Comparison of ENCODE assay signal across 27 cellular contexts in genomic region chr15:35630985-35631384, GRCh38.
DNase-seq lines count a peak whose midpoint lies in the region; ATAC-seq, FAIRE-seq and TF ChIP-seq lines count a peak whose summit lies in the region.
"Had no signal": no experiment of that assay in that cellular context is flagged by ENCODE, and none has a peak within 500 bp of the region (broad histone marks: within the 10 kb centered on the region; RNA-seq: fewer than 3 reads in every experiment).

No MANE protein-coding gene starts in this region.

- no peaks in the 10 kb centered on the region for H3K9me3 Mint-ChIP-seq in progenitor cell of endocrine pancreas (ENCODE audit: low read depth)
- H3K9me3 Mint-ChIP-seq: brain; mesothelial cell of epicardium; T-helper 1 cell treated with Interleukin-12 subunit alpha and Interleukin-12 subunit beta and Interleukin-4 antibody, amounts not matched to agents 30 μg/mL and 1 μg/mL, for 36 hours had no signal

- no peaks in the 10 kb centered on the region for H3K36me3 Mint-ChIP-seq in progenitor cell of endocrine pancreas (ENCODE audit: insufficient read depth)
- H3K36me3 Mint-ChIP-seq: brain, mesothelial cell of epicardium, natural killer cell had no signal

- peak; percentile 81 for DNase-seq in COR-L47 (lab: John Stamatoyannopoulos, UW)
- peak; percentile 74 for DNase-seq in DMS53 (lab: John Stamatoyannopoulos, UW)
- DNase-seq in NCI-H69 (lab: John Stamatoyannopoulos, UW) = peak; percentile 97
- no peak for DNase-seq in left lobe of liver (ENCODE audit: low spot score)
- DNase-seq in lower lobe of right lung = no peak
- DNase-seq in progenitor cell of endocrine pancreas (ENCODE audit: low spot score, unreplicated experiment) = no peak
- no peak for DNase-seq in GM19239 (ENCODE audit: insufficient read length, low spot score)
- DNase-seq: activated CD4-positive, alpha-beta T cell treated with anti-CD3 and anti-CD28 coated beads for 48 hours; activated naive CD4-positive, alpha-beta T cell treated with Interleukin-2 at 50 U/mL for 16 hours; activated T-cell treated with anti-CD3 and anti-CD28 coated beads, Interleukin-2, amount 50 U/mL, for 48 hours; GOT3; natural killer cell; NCI-H187 treated with DMSO at 0.1 percent for 48 hours; NCI-H524 treated with DMSO at 0.1 percent for 48 hours; sigmoid colon; stimulated activated naive CD8-positive, alpha-beta T cell treated with anti-CD3 and anti-CD28 coated beads, Interleukin-15, Interleukin-2, amounts not matched to agents 100 U/mL and 50 U/mL, for 24 hours had no signal

- no peak overlapping the region for H3K4me3 ChIP-seq in lower lobe of right lung
- H3K4me3 ChIP-seq: adrenal gland, heart right ventricle, sigmoid colon, SK-N-MC had no signal

- no peaks in the 10 kb centered on the region for H3K27me3 ChIP-seq in lower lobe of right lung (ENCODE audit: low read depth)
- H3K27me3 ChIP-seq: adrenal gland, heart right ventricle, sigmoid colon had no signal

- H3K9me3 ChIP-seq in lower lobe of right lung = no peaks in the 10 kb centered on the region
- H3K9me3 ChIP-seq: adrenal gland, heart right ventricle, sigmoid colon had no signal

- intact Hi-C loops in lower lobe of right lung (cut with DNase I) = no loop called here

- H3K27ac ChIP-seq in lower lobe of right lung = no peak overlapping the region
- H3K27ac ChIP-seq: adrenal gland, C4-2B, epithelial cell of prostate, KMS-11, sigmoid colon, SK-N-MC had no signal

- ATAC-seq in left lobe of liver (peak; percentile 45), lower lobe of right lung (no peak)
- ATAC-seq: natural killer cell; stimulated activated naive CD8-positive, alpha-beta T cell treated with anti-CD3 and anti-CD28 coated beads, Interleukin-15, Interleukin-2, amounts not matched to agents 100 U/mL and 50 U/mL, for 24 hours had no signal

- FAIRE-seq in GM19239 (lab: Jason Lieb, UNC) = no peak
- FAIRE-seq: D721Med, HTR-8/SVneo had no signal

- no peak overlapping the region for H3K27ac Mint-ChIP-seq in progenitor cell of endocrine pancreas
- H3K27ac Mint-ChIP-seq: mesothelial cell of epicardium; natural killer cell; T-helper 1 cell treated with Interleukin-12 subunit alpha and Interleukin-12 subunit beta and Interleukin-4 antibody, amounts not matched to agents 30 μg/mL and 1 μg/mL, for 36 hours had no signal

- no peaks in the 10 kb centered on the region for H3K27me3 Mint-ChIP-seq in progenitor cell of endocrine pancreas

- H3K4me1 ChIP-seq in lower lobe of right lung = peaks cover 10% of the 10 kb centered on the region

- H3K36me3 ChIP-seq in lower lobe of right lung = no peaks in the 10 kb centered on the region
- H3K36me3 ChIP-seq: adrenal gland, heart right ventricle, sigmoid colon had no signal

- no peak overlapping the region for H3K4me3 Mint-ChIP-seq in progenitor cell of endocrine pancreas (ENCODE audit: low read depth)
- H3K4me3 Mint-ChIP-seq: brain; mesothelial cell of epicardium; natural killer cell; T-helper 1 cell treated with Interleukin-12 subunit alpha and Interleukin-12 subunit beta and Interleukin-4 antibody, amounts not matched to agents 30 μg/mL and 1 μg/mL, for 36 hours had no signal

- peaks cover 27% of the 10 kb centered on the region for H3K4me1 Mint-ChIP-seq in progenitor cell of endocrine pancreas (ENCODE audit: low read depth)
- H3K4me1 Mint-ChIP-seq: natural killer cell had no signal

- TF ChIP-seq CTCF in lower lobe of right lung (IDR thresholded peaks at IDR 0.05) (no peak), progenitor cell of endocrine pancreas (IDR thresholded peaks at IDR 0.05; ENCODE audit: unreplicated experiment) (no peak)

Comparison
In these comparisons a context has a peak if more than half of its experiments do, and no peak if none do; other contexts are left out.
1. DNase-seq: peak in COR-L47 (single experiment), DMS53 (single experiment) and NCI-H69 (single experiment); none in left lobe of liver (single experiment), lower lobe of right lung (single experiment), progenitor cell of endocrine pancreas (single experiment) and GM19239 (single experiment).